In genomic region chr7:156162451-156162850, GRCh38 we compare ENCODE assay signal across 18 cellular contexts.
DNase-seq lines count a peak whose midpoint lies in the region; ATAC-seq and TF ChIP-seq lines count a peak whose summit lies in the region.
"Had no signal": no experiment of that assay in that cellular context is flagged by ENCODE, and none has a peak within 500 bp of the region (broad histone marks: within the 10 kb centered on the region; RNA-seq: fewer than 3 reads in every experiment).

No MANE protein-coding gene starts in this region.

- intact Hi-C loops in upper lobe of right lung (cut with DNase I), result no loop called here

- no peaks in the 10 kb centered on the region for H3K4me1 ChIP-seq in upper lobe of right lung
- H3K4me1 ChIP-seq: HAP-1 had no signal

- DNase-seq in activated effector memory CD4-positive, alpha-beta T cell treated with anti-CD3 and anti-CD28 coated beads, Interleukin-2, amount 50 U/mL, for 16 hours, result peak; percentile 24
- no peak for DNase-seq in activated effector memory CD4-positive, alpha-beta T cell treated with Interleukin-2 at 50 U/mL for 16 hours
- DNase-seq in ecto neural progenitor cell (ENCODE audit: low spot score), result peak; percentile 36
- peak; percentile 27 for DNase-seq in left lobe of liver (ENCODE audit: low spot score)
- peak; percentile 10 for DNase-seq in upper lobe of right lung
- no peak for DNase-seq in RPMI8226
- DNase-seq: CD8-positive, alpha-beta T cell; COR-L47; DMS 273 treated with DMSO at 0.1 percent for 48 hours; DMS53; DND-41; EL; GM23248 had no signal

- ATAC-seq in left lobe of liver (no peak), upper lobe of right lung (no peak), GM18520 (IDR thresholded peaks at IDR 0.05; ENCODE audit: unreplicated experiment) (no peak)
- ATAC-seq: CD8-positive, alpha-beta T cell; GM12878 had no signal

- H3K36me3 ChIP-seq in upper lobe of right lung, result no peaks in the 10 kb centered on the region
- H3K36me3 ChIP-seq: BLaER1 treated with 17β-estradiol and CSF1 and Interleukin-3, amounts not matched to agents 10 nM and 100 nM; HAP-1 had no signal

- TF ChIP-seq CTCF in upper lobe of right lung (IDR thresholded peaks at IDR 0.05), result no peak

- H3K4me3 ChIP-seq in upper lobe of right lung, result no peak overlapping the region
- H3K4me3 ChIP-seq: BLaER1 treated with 17β-estradiol and CSF1 and Interleukin-3, amounts not matched to agents 10 nM and 100 nM; GM12878; GM23248; HAP-1 had no signal

- no peaks in the 10 kb centered on the region for H3K27me3 ChIP-seq in upper lobe of right lung
- H3K27me3 ChIP-seq: BLaER1 treated with 17β-estradiol and CSF1 and Interleukin-3, amounts not matched to agents 10 nM and 100 nM had no signal

- no peak overlapping the region for H3K27ac ChIP-seq in upper lobe of right lung
- H3K27ac ChIP-seq: BLaER1 treated with 17β-estradiol and CSF1 and Interleukin-3, amounts not matched to agents 10 nM and 100 nM; GM23248; HL-60 had no signal

- no peaks in the 10 kb centered on the region for H3K9me3 ChIP-seq in upper lobe of right lung
- H3K9me3 ChIP-seq: HAP-1 had no signal

Comparison
In these comparisons a context has a peak if more than half of its experiments do, and no peak if none do; other contexts are left out.
1. DNase-seq: peak in activated effector memory CD4-positive, alpha-beta T cell treated with anti-CD3 and anti-CD28 coated beads, Interleukin-2, amount 50 U/mL, for 16 hours (single experiment), ecto neural progenitor cell (single experiment), left lobe of liver (single experiment) and upper lobe of right lung (single experiment); none in activated effector memory CD4-positive, alpha-beta T cell treated with Interleukin-2 at 50 U/mL for 16 hours (single experiment) and RPMI8226 (single experiment).